11 cellular contexts compared by ENCODE assay signal in the genomic region with DNA sequence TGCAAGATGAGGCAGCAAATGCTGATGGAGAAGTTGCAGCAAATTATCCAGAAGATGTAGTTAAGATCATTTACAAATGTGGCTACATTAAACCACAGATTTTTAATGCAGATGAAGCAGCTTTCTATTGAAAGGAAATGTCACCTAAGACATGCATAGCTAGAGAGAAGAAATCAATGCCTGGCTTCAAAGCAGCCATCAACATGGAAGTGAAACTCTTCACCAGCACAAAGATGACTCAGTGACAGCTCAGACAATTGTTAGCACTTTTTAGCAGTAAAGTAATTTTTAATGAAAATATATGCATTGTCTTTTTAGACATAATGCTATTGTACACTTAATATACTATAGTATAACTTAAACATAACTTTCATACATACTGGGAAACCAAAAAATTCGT.
DNase-seq lines count a peak whose midpoint lies in the region; ATAC-seq and TF ChIP-seq lines count a peak whose summit lies in the region.
"Had no signal": no experiment of that assay in that cellular context is flagged by ENCODE, and none has a peak within 500 bp of the region (broad histone marks: within the 10 kb centered on the region; RNA-seq: fewer than 3 reads in every experiment).

No MANE protein-coding gene starts in this region.

- no peak overlapping the region for H3K4me3 ChIP-seq in psoas muscle

- no peak for TF ChIP-seq CTCF in psoas muscle (IDR thresholded peaks at IDR 0.05)

- intact Hi-C loops in psoas muscle (cut with DNase I): no loop called here

- DNase-seq in DMS79 (lab: John Stamatoyannopoulos, UW): no peak
- no peak for DNase-seq in KG1 (lab: John Stamatoyannopoulos, UW)
- no peak for DNase-seq in psoas muscle
- DNase-seq: COR-L47, NCI-H2029, OCI-M1 had no signal

- no peaks in the 10 kb centered on the region for H3K4me1 ChIP-seq in psoas muscle

- H3K36me3 ChIP-seq in psoas muscle (ENCODE audit: insufficient read depth in 1 of 2, low read depth in 1 of 2): no peaks in the 10 kb centered on the region

- WGBS in psoas muscle, 3 donors: 55 to 67% (median 67%) methylated on average over 1 of the region's 1 CpG

- no peak overlapping the region for H3K27ac ChIP-seq in psoas muscle

- no peaks in the 10 kb centered on the region for H3K27me3 ChIP-seq in psoas muscle (ENCODE audit: insufficient read depth in 3 of 3, low read length in 2 of 3)

- ATAC-seq in GM18520 (IDR thresholded peaks at IDR 0.05; ENCODE audit: unreplicated experiment) (peak; percentile 88), GM19468 (IDR thresholded peaks at IDR 0.05; ENCODE audit: extremely low read depth, unreplicated experiment) (peak; percentile 87), HG02943 (IDR thresholded peaks at IDR 0.05; ENCODE audit: low read depth, unreplicated experiment) (peak; percentile 72), HG03571 (IDR thresholded peaks at IDR 0.05; ENCODE audit: unreplicated experiment) (peak; percentile 82), GM19455 (IDR thresholded peaks at IDR 0.05; ENCODE audit: unreplicated experiment) (no peak), psoas muscle (no peak)

- H3K9me3 ChIP-seq in psoas muscle: no peaks in the 10 kb centered on the region

Comparison
In these comparisons a context has a peak if more than half of its experiments do, and no peak if none do; other contexts are left out.
1. ATAC-seq: peak in GM18520 (single experiment), GM19468 (single experiment), HG02943 (single experiment) and HG03571 (single experiment); none in GM19455 (single experiment) and psoas muscle (0 of 4).